Comparison of ENCODE assay signal across 26 cellular contexts in the genomic region with DNA sequence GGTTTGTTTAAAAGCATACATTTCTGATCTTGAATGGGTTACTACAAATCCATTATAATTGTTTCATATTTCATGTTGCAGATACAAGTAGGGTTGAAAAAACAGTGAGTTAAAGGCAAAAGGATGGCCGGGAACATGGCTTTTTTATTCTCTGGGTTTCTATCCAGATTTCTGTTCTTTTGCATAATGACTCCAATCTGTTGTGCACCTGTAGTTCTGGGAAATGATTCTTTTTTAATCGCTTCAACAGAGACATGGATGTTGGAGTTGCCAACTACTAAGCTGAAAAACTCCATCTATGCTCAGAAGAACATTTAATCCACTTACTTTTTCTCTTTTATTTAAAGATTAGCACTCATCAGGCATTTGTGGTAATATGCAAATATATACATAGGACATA. TPM values are rescaled to one million over a fixed set of nuclear protein-coding genes. Genes with fewer than 3 reads are reported as not detected.
A peak's percentile ranks its signal among the peaks of the same experiment; 100 is the strongest.
DNase-seq lines count a peak whose midpoint lies in the region; ATAC-seq and TF ChIP-seq lines count a peak whose summit lies in the region.
"Had no signal": no experiment of that assay in that cellular context is flagged by ENCODE, and none has a peak within 500 bp of the region (broad histone marks: within the 10 kb centered on the region; RNA-seq: fewer than 3 reads in every experiment).

No MANE protein-coding gene starts in this region.

- intact Hi-C loops in heart right ventricle (cut with DNase I): loop anchor here (2.0 to 10.0 kb wide), 14 partner anchors 76 to 1944 kb away; no protein-coding TSS in a partner anchor
- intact Hi-C loops in cardiac septum (cut with DNase I): loop anchor here (5.0 to 10.0 kb wide), 5 partner anchors 967 to 1899 kb away; no protein-coding TSS in a partner anchor
- intact Hi-C loops in esophagus muscularis mucosa (cut with DNase I): loop anchor here (2.0 to 5.0 kb wide), 2 partner anchors 853 to 1899 kb away; no protein-coding TSS in a partner anchor
- intact Hi-C loops in psoas muscle (cut with DNase I): loop anchor here (5.0 to 10.0 kb wide), 5 partner anchors 131 to 1897 kb away; no protein-coding TSS in a partner anchor
- intact Hi-C loops in uterus (cut with DNase I; ENCODE audit: low total_unique reads): loop anchor here (10.0 kb wide), 1 partner anchor 1897 kb away; no protein-coding TSS in a partner anchor

- no peak for TF ChIP-seq EP300 in esophagus muscularis mucosa (IDR thresholded peaks at IDR 0.05)

- no peak overlapping the region for H3K4me3 ChIP-seq in heart right ventricle
- H3K4me3 ChIP-seq in esophagus muscularis mucosa: no peak overlapping the region
- no peak overlapping the region for H3K4me3 ChIP-seq in psoas muscle
- no peak overlapping the region for H3K4me3 ChIP-seq in uterus
- no peak overlapping the region for H3K4me3 ChIP-seq in brain microvascular endothelial cell (ENCODE audit: low read depth, low read length)
- H3K4me3 ChIP-seq: K562, PC-9, SJSA1 had no signal

- H3K9me3 ChIP-seq in heart right ventricle (no peaks in the 10 kb centered on the region), esophagus muscularis mucosa (no peaks in the 10 kb centered on the region), psoas muscle (no peaks in the 10 kb centered on the region), uterus (no peaks in the 10 kb centered on the region)
- H3K9me3 ChIP-seq: SJSA1 had no signal

- H3K36me3 ChIP-seq in heart right ventricle (no peaks in the 10 kb centered on the region), esophagus muscularis mucosa (peaks cover 0 to 11% (median 0%) of the 10 kb centered on the region in 4 donors), psoas muscle (ENCODE audit: insufficient read depth in 1 of 2, low read depth in 1 of 2) (no peaks in the 10 kb centered on the region), uterus (no peaks in the 10 kb centered on the region), brain microvascular endothelial cell (replicated peaks) (no peaks in the 10 kb centered on the region)

- WGBS in heart right ventricle, 2 donors: 48 to 55% methylated on average over 2 of the region's 2 CpGs
- WGBS in esophagus muscularis mucosa: 59% methylated on average over 2 of the region's 2 CpGs
- 18 to 34% (median 25%) methylated on average over 2 of the region's 2 CpGs for WGBS in psoas muscle, 3 donors

- TF ChIP-seq CTCF in heart right ventricle (IDR thresholded peaks at IDR 0.05) (no peak), esophagus muscularis mucosa (IDR thresholded peaks at IDR 0.05) (no peak), psoas muscle (IDR thresholded peaks at IDR 0.05) (no peak), uterus (IDR thresholded peaks at IDR 0.05) (no peak), brain microvascular endothelial cell (IDR thresholded peaks at IDR 0.05; ENCODE audit: low read depth, low read length, missing control alignments) (no peak)

- H3K4me1 ChIP-seq in heart right ventricle: peaks cover 0 to 34% (median 22%) of the 10 kb centered on the region in 9 donors
- peaks cover 9 to 20% (median 16%) of the 10 kb centered on the region in 4 donors for H3K4me1 ChIP-seq in esophagus muscularis mucosa
- H3K4me1 ChIP-seq in psoas muscle: peaks cover 6% of the 10 kb centered on the region
- no peaks in the 10 kb centered on the region for H3K4me1 ChIP-seq in uterus

- ATAC-seq in heart right ventricle: no peak
- no peak for ATAC-seq in psoas muscle
- ATAC-seq in GM18867 (IDR thresholded peaks at IDR 0.05; ENCODE audit: unreplicated experiment): no peak
- ATAC-seq: K562, Right ventricle myocardium inferior had no signal

- DNase-seq in heart right ventricle: no peak
- no peak for DNase-seq in cardiac septum (ENCODE audit: low spot score)
- DNase-seq in esophagus muscularis mucosa (ENCODE audit: extremely low spot score): no peak
- DNase-seq in psoas muscle: no peak
- no peak for DNase-seq in uterus
- no peak for DNase-seq in brain microvascular endothelial cell
- DNase-seq in HPDE6-E6E7 (ENCODE audit: extremely low spot score): no peak
- DNase-seq: Calu3, DMS153, GM23248, H7, Kasumi-1, NCI-H1092 treated with DMSO at 0.1 percent for 48 hours, NCI-H1436, NCI-H187, NCI-H2081 treated with DMSO at 0.1 percent for 48 hours, NCI-H2171 treated with DMSO at 0.1 percent for 48 hours, NCI-H345, NCI-H510A treated with DMSO at 0.1 percent for 48 hours, PC-9 had no signal

- in situ Hi-C loops in brain microvascular endothelial cell (cut with HindIII; ENCODE audit: low pct_ligation_motif_present, low sequenced_read_pairs): no loop called here

- TF ChIP-seq POLR2A in esophagus muscularis mucosa (IDR thresholded peaks at IDR 0.05; ENCODE audit: low read depth) (no peak), uterus (IDR thresholded peaks at IDR 0.05) (no peak)

- H3K27me3 ChIP-seq in heart right ventricle (peaks cover 0 to 54% (median 0%) of the 10 kb centered on the region in 7 donors), esophagus muscularis mucosa (no peaks in the 10 kb centered on the region), psoas muscle (ENCODE audit: insufficient read depth in 3 of 3, low read length in 2 of 3) (no peaks in the 10 kb centered on the region), uterus (no peaks in the 10 kb centered on the region), brain microvascular endothelial cell (replicated peaks) (no peaks in the 10 kb centered on the region)
- H3K27me3 ChIP-seq: SJSA1 had no signal

- H3K27ac ChIP-seq in heart right ventricle: peak overlapping the region in 7 of 10 donors; percentile 2 to 99 (median 98)
- H3K27ac ChIP-seq in esophagus muscularis mucosa (replicated peaks in 1 of 4): peak overlapping the region in 3 of 4 donors; percentile 95 to 97 (median 96)
- peak overlapping the region; percentile 94 for H3K27ac ChIP-seq in psoas muscle
- H3K27ac ChIP-seq in uterus: peak overlapping the region; percentile 16 to 99
- H3K27ac ChIP-seq in brain microvascular endothelial cell: no peak overlapping the region
- H3K27ac ChIP-seq: HL-60, PC-9, SJSA1 had no signal

RNA-seq across cellular contexts. Expression of gene ADAMTS1, which starts 2.7 kb away (rescaled TPM):
- total RNA-seq in heart right ventricle (100 to 1,000 TPM in 2 of 10 donors, 10 to 100 TPM in 8; 43.7 to 169 (median 78.1) TPM), cardiac septum (92.5 TPM), esophagus muscularis mucosa (100 to 1,000 TPM in 2 of 4 donors, 10 to 100 TPM in 2; 60.6 to 164 (median 123) TPM), psoas muscle (10 to 100 TPM; 32.0 to 70.3 (median 51.1) TPM), uterus (100 to 1,000 TPM in 3 of 4 donors, 10 to 100 TPM in 1; 96.8 to 210 (median 164) TPM)
- polyA plus RNA-seq in heart right ventricle (10 to 100 TPM; 20.4 to 29.8 TPM), psoas muscle (10 to 100 TPM; 12.2 to 19.3 (median 15.7) TPM)
- total RNA-seq: HT-29 had no signal
